Comparison of ENCODE assay signal across 1 cellular context in the genomic region with DNA sequence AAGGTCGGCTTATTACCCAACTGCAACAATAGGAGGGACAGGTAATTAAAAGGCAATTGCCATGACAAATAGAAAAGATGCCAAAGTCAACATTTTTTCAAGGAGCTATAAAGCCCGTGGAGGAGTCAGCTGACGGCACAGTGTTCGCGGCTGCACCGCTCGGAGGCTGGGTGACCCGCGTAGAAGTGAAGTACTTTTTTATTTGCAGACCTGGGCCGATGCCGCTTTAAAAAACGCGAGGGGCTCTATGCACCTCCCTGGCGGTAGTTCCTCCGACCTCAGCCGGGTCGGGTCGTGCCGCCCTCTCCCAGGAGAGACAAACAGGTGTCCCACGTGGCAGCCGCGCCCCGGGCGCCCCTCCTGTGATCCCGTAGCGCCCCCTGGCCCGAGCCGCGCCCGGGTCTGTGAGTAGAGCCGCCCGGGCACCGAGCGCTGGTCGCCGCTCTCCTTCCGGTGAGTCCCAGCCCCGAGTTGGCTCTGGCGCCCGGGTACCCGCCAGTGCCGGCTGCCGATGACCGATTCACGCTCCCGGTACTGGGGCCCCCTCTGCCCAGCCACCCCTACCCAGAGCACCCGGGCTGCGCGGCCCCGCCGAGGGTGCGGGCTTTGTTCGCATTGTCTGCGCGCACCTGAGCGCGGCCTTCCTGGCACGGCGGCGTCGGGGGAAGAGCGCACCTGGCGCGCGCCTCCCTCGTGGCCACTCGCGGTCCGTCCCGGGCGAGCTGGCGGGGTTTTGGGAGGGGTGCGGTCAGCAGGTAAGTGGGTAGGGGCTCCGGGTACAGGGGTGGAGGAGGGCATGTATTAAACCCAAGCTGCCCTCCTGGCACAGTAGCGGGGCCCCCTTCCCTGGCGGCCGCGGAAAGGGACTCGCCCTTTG.
TF ChIP-seq lines count a peak whose summit lies in the region.

A gene with protein sequence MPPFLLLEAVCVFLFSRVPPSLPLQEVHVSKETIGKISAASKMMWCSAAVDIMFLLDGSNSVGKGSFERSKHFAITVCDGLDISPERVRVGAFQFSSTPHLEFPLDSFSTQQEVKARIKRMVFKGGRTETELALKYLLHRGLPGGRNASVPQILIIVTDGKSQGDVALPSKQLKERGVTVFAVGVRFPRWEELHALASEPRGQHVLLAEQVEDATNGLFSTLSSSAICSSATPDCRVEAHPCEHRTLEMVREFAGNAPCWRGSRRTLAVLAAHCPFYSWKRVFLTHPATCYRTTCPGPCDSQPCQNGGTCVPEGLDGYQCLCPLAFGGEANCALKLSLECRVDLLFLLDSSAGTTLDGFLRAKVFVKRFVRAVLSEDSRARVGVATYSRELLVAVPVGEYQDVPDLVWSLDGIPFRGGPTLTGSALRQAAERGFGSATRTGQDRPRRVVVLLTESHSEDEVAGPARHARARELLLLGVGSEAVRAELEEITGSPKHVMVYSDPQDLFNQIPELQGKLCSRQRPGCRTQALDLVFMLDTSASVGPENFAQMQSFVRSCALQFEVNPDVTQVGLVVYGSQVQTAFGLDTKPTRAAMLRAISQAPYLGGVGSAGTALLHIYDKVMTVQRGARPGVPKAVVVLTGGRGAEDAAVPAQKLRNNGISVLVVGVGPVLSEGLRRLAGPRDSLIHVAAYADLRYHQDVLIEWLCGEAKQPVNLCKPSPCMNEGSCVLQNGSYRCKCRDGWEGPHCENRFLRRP (plus strand): TSS at position 138 of the 877 bp plus-strand sequence. CDS start 9,460 bp downstream, outside the sequence.

TF ChIP-seq in endothelial cell of umbilical vein, 7 proteins besides CTCF, POLR2A, EP300 and RAD21:
- peak; percentile 77 for TF ChIP-seq EZH2 (IDR thresholded peaks at IDR 0.05; ENCODE audit: borderline replicate concordance, low read depth, low read length, severe bottlenecking)
- TF ChIP-seq POLR2AphosphoS5 (IDR thresholded peaks at IDR 0.05; ENCODE audit: insufficient read depth, low read depth, low read length): no peak
